ENCODE assay signal across 9 cellular contexts in genomic region chrX:14496674-14497073, GRCh38. TPM values are rescaled to one million over a fixed set of nuclear protein-coding genes. Genes with fewer than 3 reads are reported as not detected.
DNase-seq lines count a peak whose midpoint lies in the region; ATAC-seq and TF ChIP-seq lines count a peak whose summit lies in the region.
"Had no signal": no experiment of that assay in that cellular context is flagged by ENCODE, and none has a peak within 500 bp of the region (broad histone marks: within the 10 kb centered on the region; RNA-seq: fewer than 3 reads in every experiment).

No MANE protein-coding gene starts in this region.

- no peak overlapping the region for H3K4me3 ChIP-seq in mammary epithelial cell (replicated peaks in 1 of 3; ENCODE audit: insufficient read depth in 1 of 3, low read depth in 2 of 3, low read length in 3 of 3)
- H3K4me3 ChIP-seq in suprapubic skin, result peak overlapping the region; percentile 19

- H3K4me2 ChIP-seq in mammary epithelial cell (ENCODE audit: insufficient read depth, low read depth, low read length), result peak overlapping the region; percentile 25

- CTCF ChIA-PET in activated naive CD4-positive, alpha-beta T cell treated with anti-CD3 and anti-CD28 coated beads for 36 hours (lab: Charles Lee), result no interaction called here
- CTCF ChIA-PET in mammary epithelial cell (lab: Charles Lee; ENCODE audit: low non-redundant PET), result no interaction called here

- no peak for DNase-seq in activated naive CD4-positive, alpha-beta T cell treated with anti-CD3 and anti-CD28 coated beads for 36 hours
- DNase-seq in activated naive CD4-positive, alpha-beta T cell treated with anti-CD3 and anti-CD28 coated beads, Interleukin-2, amount 50 U/mL, for 16 hours, result no peak
- DNase-seq in mammary epithelial cell (no peak), suprapubic skin (ENCODE audit: low spot score in 2 of 2) (no peak), SK-N-DZ (ENCODE audit: low spot score) (no peak), glutamatergic neuron (no peak), NCI-H446 (lab: John Stamatoyannopoulos, UW) (no peak)
- DNase-seq: Caco-2 had no signal

- H3K4me1 ChIP-seq in mammary epithelial cell (ENCODE audit: insufficient read depth, low read length), result no peaks in the 10 kb centered on the region
- H3K4me1 ChIP-seq in suprapubic skin, result no peaks in the 10 kb centered on the region
- H3K4me1 ChIP-seq: Caco-2 had no signal

- dilution Hi-C loops in mammary epithelial cell (cut with HindIII; ENCODE audit: low sequenced_read_pairs), result no loop called here

- in situ Hi-C loops in mammary epithelial cell (cut with MboI; ENCODE audit: low sequenced_read_pairs in 2 of 2), result no loop called here

- no peaks in the 10 kb centered on the region for H4K20me1 ChIP-seq in mammary epithelial cell (ENCODE audit: insufficient read depth, low read length)

- no peak overlapping the region for H2AFZ ChIP-seq in mammary epithelial cell (ENCODE audit: low read depth, low read length)

- no peaks in the 10 kb centered on the region for H3K9me3 Mint-ChIP-seq in activated naive CD4-positive, alpha-beta T cell treated with anti-CD3 and anti-CD28 coated beads for 36 hours
- no peaks in the 10 kb centered on the region for H3K9me3 Mint-ChIP-seq in glutamatergic neuron (ENCODE audit: unreplicated experiment)

- H3K27ac ChIP-seq in mammary epithelial cell (ENCODE audit: insufficient read depth, low read depth, low read length) (no peak overlapping the region), suprapubic skin (no peak overlapping the region)

- no peaks in the 10 kb centered on the region for H3K9me3 ChIP-seq in mammary epithelial cell (replicated peaks; ENCODE audit: insufficient read depth, low read length)
- H3K9me3 ChIP-seq in suprapubic skin, result no peaks in the 10 kb centered on the region
- H3K9me3 ChIP-seq: Caco-2 had no signal

- H3K9ac ChIP-seq in mammary epithelial cell (ENCODE audit: insufficient read depth, low read length), result no peak overlapping the region

- H3K36me3 Mint-ChIP-seq in activated naive CD4-positive, alpha-beta T cell treated with anti-CD3 and anti-CD28 coated beads for 36 hours (ENCODE audit: low read depth), result no peaks in the 10 kb centered on the region
- no peaks in the 10 kb centered on the region for H3K36me3 Mint-ChIP-seq in glutamatergic neuron (ENCODE audit: unreplicated experiment)

- H3K27ac Mint-ChIP-seq in activated naive CD4-positive, alpha-beta T cell treated with anti-CD3 and anti-CD28 coated beads for 36 hours, result peak overlapping the region; percentile 91
- no peak overlapping the region for H3K27ac Mint-ChIP-seq in glutamatergic neuron (ENCODE audit: unreplicated experiment)

- BruUV-seq in mammary epithelial cell (replicated peaks; lab: Mats Ljungman, UMichigan), result no TSS peak

- 36% methylated on average over 3 of the region's 3 CpGs for WGBS in mammary epithelial cell (ENCODE audit: low coverage, missing lambda C conversion rate)
- WGBS in suprapubic skin, result 47% methylated on average over 3 of the region's 3 CpGs

- intact Hi-C loops in activated naive CD4-positive, alpha-beta T cell treated with anti-CD3 and anti-CD28 coated beads for 36 hours (cut with micrococcal nuclease), result loop anchor here (2.0 to 10.0 kb wide), 4 partner anchors 376 to 708 kb away; partner anchors contain the start of genes FANCB, GEMIN8 and MOSPD2
- intact Hi-C loops in mammary epithelial cell (cut with micrococcal nuclease), result no loop called here

- peak; percentile 24 for ATAC-seq in HG03045 (IDR thresholded peaks at IDR 0.05; ENCODE audit: unreplicated experiment)

- H3K27me3 Mint-ChIP-seq in activated naive CD4-positive, alpha-beta T cell treated with anti-CD3 and anti-CD28 coated beads for 36 hours (ENCODE audit: low read depth), result no peaks in the 10 kb centered on the region
- H3K27me3 Mint-ChIP-seq in glutamatergic neuron (ENCODE audit: unreplicated experiment), result no peaks in the 10 kb centered on the region

- H3K36me3 ChIP-seq in mammary epithelial cell (ENCODE audit: insufficient read depth, low read length) (no peaks in the 10 kb centered on the region), suprapubic skin (no peaks in the 10 kb centered on the region)

- no peak for TF ChIP-seq POLR2A in suprapubic skin (IDR thresholded peaks at IDR 0.05)

- no peaks in the 10 kb centered on the region for H3K79me2 ChIP-seq in mammary epithelial cell (ENCODE audit: insufficient read depth, low read length)

- peak overlapping the region; percentile 71 for H3K4me3 Mint-ChIP-seq in activated naive CD4-positive, alpha-beta T cell treated with anti-CD3 and anti-CD28 coated beads for 36 hours
- no peak overlapping the region for H3K4me3 Mint-ChIP-seq in glutamatergic neuron (ENCODE audit: unreplicated experiment)

- no peak for TF ChIP-seq EP300 in suprapubic skin (IDR thresholded peaks at IDR 0.05)

- peaks cover 3% of the 10 kb centered on the region for H3K27me3 ChIP-seq in mammary epithelial cell (ENCODE audit: insufficient read depth, low read length)
- no peaks in the 10 kb centered on the region for H3K27me3 ChIP-seq in suprapubic skin

- no peak for TF ChIP-seq CTCF in mammary epithelial cell (conservative IDR thresholded peaks at IDR 0.05 in 1 of 2, IDR thresholded peaks at IDR 0.05 in 1 of 2; ENCODE audit: extremely low read depth in 1 of 2, insufficient read depth in 1 of 2, low read depth in 1 of 2, low read length in 2 of 2)
- no peak for TF ChIP-seq CTCF in suprapubic skin (IDR thresholded peaks at IDR 0.05)
- TF ChIP-seq CTCF in glutamatergic neuron (IDR thresholded peaks at IDR 0.05; ENCODE audit: partially characterized antibody, unreplicated experiment), result no peak

- H3K4me1 Mint-ChIP-seq in activated naive CD4-positive, alpha-beta T cell treated with anti-CD3 and anti-CD28 coated beads for 36 hours (ENCODE audit: low read depth), result peaks cover 16% of the 10 kb centered on the region
- no peaks in the 10 kb centered on the region for H3K4me1 Mint-ChIP-seq in glutamatergic neuron (ENCODE audit: low read depth, unreplicated experiment)

RNA-seq across cellular contexts. Expression of gene GLRA2, which starts 32.7 kb away (rescaled TPM):
- not detected for total RNA-seq in activated naive CD4-positive, alpha-beta T cell treated with anti-CD3 and anti-CD28 coated beads for 36 hours
- not detected for total RNA-seq in mammary epithelial cell
- polyA plus RNA-seq in mammary epithelial cell, result not detected
- polyA minus RNA-seq in mammary epithelial cell, result not detected
- total RNA-seq in suprapubic skin, result not detected
- not detected in 2 replicates for polyA plus RNA-seq in SK-N-DZ (2014; cell fraction: cytosol; rRNA removed)
- polyA plus RNA-seq in SK-N-DZ (2014; cell fraction: nucleus; rRNA removed), result not detected in 2 replicates
- total RNA-seq in glutamatergic neuron (ENCODE audit: unreplicated experiment), result 1.9 TPM
- total RNA-seq: Caco-2 had no signal
